In the genomic region with DNA sequence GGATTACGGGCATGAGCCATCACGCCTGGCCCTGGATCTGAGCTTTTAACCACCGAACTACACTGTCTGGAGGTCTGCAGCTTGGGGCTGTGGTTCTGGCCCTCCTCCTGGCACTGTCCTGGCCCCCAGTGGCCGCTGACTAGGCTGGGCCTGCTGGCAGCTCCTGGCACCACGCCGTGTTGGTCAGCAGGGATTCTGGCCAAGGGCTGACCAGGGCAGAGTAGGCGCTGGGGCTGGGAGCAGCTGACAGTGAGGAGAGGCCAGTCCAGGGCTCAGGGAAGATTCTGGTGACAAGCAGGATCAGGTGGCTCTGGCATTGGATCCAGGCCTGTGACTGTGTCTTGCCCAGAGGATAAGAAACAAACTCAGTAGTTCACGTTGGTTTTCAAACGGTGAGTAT, we compare ENCODE assay signal across 14 cellular contexts. TPM values are rescaled to one million over a fixed set of nuclear protein-coding genes. Genes with fewer than 3 reads are reported as not detected.
DNase-seq lines count a peak whose midpoint lies in the region; ATAC-seq and TF ChIP-seq lines count a peak whose summit lies in the region.
"Had no signal": no experiment of that assay in that cellular context is flagged by ENCODE, and none has a peak within 500 bp of the region (broad histone marks: within the 10 kb centered on the region; RNA-seq: fewer than 3 reads in every experiment).

No MANE protein-coding gene starts in this region.

- WGBS in liver: 44% methylated on average over 9 of the region's 9 CpGs

- H3K4me1 Mint-ChIP-seq in stimulated activated memory B cell treated with anti-CD40 and anti-IgM and Interleukin-4, amounts not matched to agents 10 μg/mL and 1 μg/mL and 100 μg/mL, for 72 hours: peaks cover 47% of the 10 kb centered on the region

- no peaks in the 10 kb centered on the region for H3K9me3 Mint-ChIP-seq in stimulated activated memory B cell treated with anti-CD40 and anti-IgM and Interleukin-4, amounts not matched to agents 10 μg/mL and 1 μg/mL and 100 μg/mL, for 72 hours
- H3K9me3 Mint-ChIP-seq: T-helper 1 cell treated with Interleukin-12 subunit alpha and Interleukin-12 subunit beta and Interleukin-4 antibody, amounts not matched to agents 30 μg/mL and 1 μg/mL, for 36 hours had no signal

- H3K9ac ChIP-seq in liver (ENCODE audit: low read depth in 1 of 2, low read length in 2 of 2): peak overlapping the region; percentile 41 to 43

- H3K9me3 ChIP-seq in liver (ENCODE audit: control insufficient read depth in 4 of 4, low read length in 3 of 4): no peaks in the 10 kb centered on the region

- TF ChIP-seq RAD21 in Ishikawa (IDR thresholded peaks at IDR 0.05; ENCODE audit: low read depth): no peak
- TF ChIP-seq RAD21 in liver (IDR thresholded peaks at IDR 0.05): peak; percentile 10 to 29

- ATAC-seq in stimulated activated memory B cell treated with anti-CD40 and anti-IgM and Interleukin-4, amounts not matched to agents 10 μg/mL and 1 μg/mL and 100 μg/mL, for 72 hours: no peak
- no peak for ATAC-seq in GM21528 (IDR thresholded peaks at IDR 0.05; ENCODE audit: low FRiP score, unreplicated experiment)
- ATAC-seq: stimulated activated naive B cell treated with anti-CD40 and anti-IgM and Interleukin-4, amounts not matched to agents 10 μg/mL and 1 μg/mL and 100 μg/mL, for 72 hours had no signal

- H3K27ac ChIP-seq in liver (ENCODE audit: low read depth in 1 of 2, low read length in 2 of 2): peak overlapping the region; percentile 65 to 80

- H3K4me3 Mint-ChIP-seq in stimulated activated memory B cell treated with anti-CD40 and anti-IgM and Interleukin-4, amounts not matched to agents 10 μg/mL and 1 μg/mL and 100 μg/mL, for 72 hours: no peak overlapping the region
- H3K4me3 Mint-ChIP-seq: stimulated activated naive B cell treated with anti-CD40 and anti-IgM and Interleukin-4, amounts not matched to agents 10 μg/mL and 1 μg/mL and 100 μg/mL, for 72 hours; T-helper 1 cell treated with Interleukin-12 subunit alpha and Interleukin-12 subunit beta and Interleukin-4 antibody, amounts not matched to agents 30 μg/mL and 1 μg/mL, for 36 hours had no signal

- H3K27me3 ChIP-seq in liver (ENCODE audit: control insufficient read depth in 4 of 4, insufficient read depth in 4 of 4, low read length in 3 of 4): no peaks in the 10 kb centered on the region

- H3K36me3 Mint-ChIP-seq in stimulated activated memory B cell treated with anti-CD40 and anti-IgM and Interleukin-4, amounts not matched to agents 10 μg/mL and 1 μg/mL and 100 μg/mL, for 72 hours: peaks cover 34% of the 10 kb centered on the region

- H3K27me3 Mint-ChIP-seq in stimulated activated memory B cell treated with anti-CD40 and anti-IgM and Interleukin-4, amounts not matched to agents 10 μg/mL and 1 μg/mL and 100 μg/mL, for 72 hours: no peaks in the 10 kb centered on the region
- H3K27me3 Mint-ChIP-seq: stimulated activated naive B cell treated with anti-CD40 and anti-IgM and Interleukin-4, amounts not matched to agents 10 μg/mL and 1 μg/mL and 100 μg/mL, for 72 hours had no signal

- DNase-seq in cerebellar cortex (ENCODE audit: low spot score): peak; percentile 83
- DNase-seq in COLO829 (ENCODE audit: low spot score): no peak
- no peak for DNase-seq in NCI-H526 (lab: John Stamatoyannopoulos, UW)
- DNase-seq in kidney glomerular epithelial cell (lab: John Stamatoyannopoulos, UW): no peak
- DNase-seq: Calu3; mammary epithelial cell; NCI-H1105; stimulated activated naive B cell treated with anti-CD40 and anti-IgM and Interleukin-4, amounts not matched to agents 10 μg/mL and 1 μg/mL and 100 μg/mL, for 72 hours had no signal

- peak; percentile 17 for TF ChIP-seq CTCF in liver (IDR thresholded peaks at IDR 0.05; ENCODE audit: low read depth, low read length, missing input control)

- H3K4me1 ChIP-seq in liver (ENCODE audit: control insufficient read depth in 4 of 4, insufficient read depth in 4 of 4, low read length in 3 of 4): peaks cover 2 to 16% (median 7%) of the 10 kb centered on the region in 4 donors

- no peak for TF ChIP-seq EP300 in Ishikawa (IDR thresholded peaks at IDR 0.05; ENCODE audit: borderline replicate concordance)

- no peak overlapping the region for H3K4me3 ChIP-seq in liver (ENCODE audit: low read depth in 1 of 3, low read length in 3 of 3)

- H3K27ac Mint-ChIP-seq in stimulated activated memory B cell treated with anti-CD40 and anti-IgM and Interleukin-4, amounts not matched to agents 10 μg/mL and 1 μg/mL and 100 μg/mL, for 72 hours: peak overlapping the region; percentile 32
- H3K27ac Mint-ChIP-seq: stimulated activated naive B cell treated with anti-CD40 and anti-IgM and Interleukin-4, amounts not matched to agents 10 μg/mL and 1 μg/mL and 100 μg/mL, for 72 hours; T-helper 1 cell treated with Interleukin-12 subunit alpha and Interleukin-12 subunit beta and Interleukin-4 antibody, amounts not matched to agents 30 μg/mL and 1 μg/mL, for 36 hours had no signal

- H3K36me3 ChIP-seq in liver (ENCODE audit: control insufficient read depth in 4 of 4, insufficient read depth in 3 of 4, low read depth in 1 of 4, low read length in 3 of 4): no peaks in the 10 kb centered on the region

TF ChIP-seq in Ishikawa, 13 proteins besides CTCF, POLR2A, EP300 and RAD21:
- TF ChIP-seq NFIC (IDR thresholded peaks at IDR 0.05): peak; percentile 54
- TF ChIP-seq, protein P1, sequence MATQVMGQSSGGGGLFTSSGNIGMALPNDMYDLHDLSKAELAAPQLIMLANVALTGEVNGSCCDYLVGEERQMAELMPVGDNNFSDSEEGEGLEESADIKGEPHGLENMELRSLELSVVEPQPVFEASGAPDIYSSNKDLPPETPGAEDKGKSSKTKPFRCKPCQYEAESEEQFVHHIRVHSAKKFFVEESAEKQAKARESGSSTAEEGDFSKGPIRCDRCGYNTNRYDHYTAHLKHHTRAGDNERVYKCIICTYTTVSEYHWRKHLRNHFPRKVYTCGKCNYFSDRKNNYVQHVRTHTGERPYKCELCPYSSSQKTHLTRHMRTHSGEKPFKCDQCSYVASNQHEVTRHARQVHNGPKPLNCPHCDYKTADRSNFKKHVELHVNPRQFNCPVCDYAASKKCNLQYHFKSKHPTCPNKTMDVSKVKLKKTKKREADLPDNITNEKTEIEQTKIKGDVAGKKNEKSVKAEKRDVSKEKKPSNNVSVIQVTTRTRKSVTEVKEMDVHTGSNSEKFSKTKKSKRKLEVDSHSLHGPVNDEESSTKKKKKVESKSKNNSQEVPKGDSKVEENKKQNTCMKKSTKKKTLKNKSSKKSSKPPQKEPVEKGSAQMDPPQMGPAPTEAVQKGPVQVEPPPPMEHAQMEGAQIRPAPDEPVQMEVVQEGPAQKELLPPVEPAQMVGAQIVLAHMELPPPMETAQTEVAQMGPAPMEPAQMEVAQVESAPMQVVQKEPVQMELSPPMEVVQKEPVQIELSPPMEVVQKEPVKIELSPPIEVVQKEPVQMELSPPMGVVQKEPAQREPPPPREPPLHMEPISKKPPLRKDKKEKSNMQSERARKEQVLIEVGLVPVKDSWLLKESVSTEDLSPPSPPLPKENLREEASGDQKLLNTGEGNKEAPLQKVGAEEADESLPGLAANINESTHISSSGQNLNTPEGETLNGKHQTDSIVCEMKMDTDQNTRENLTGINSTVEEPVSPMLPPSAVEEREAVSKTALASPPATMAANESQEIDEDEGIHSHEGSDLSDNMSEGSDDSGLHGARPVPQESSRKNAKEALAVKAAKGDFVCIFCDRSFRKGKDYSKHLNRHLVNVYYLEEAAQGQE (IDR thresholded peaks at IDR 0.05; ENCODE audit: low read depth): no peak

TF ChIP-seq in liver, 16 proteins besides CTCF, POLR2A, EP300 and RAD21:
- TF ChIP-seq FOXA1 (IDR thresholded peaks at IDR 0.05) (peak; percentile 21), YY1 (IDR thresholded peaks at IDR 0.05) (peak; percentile 56), RXRA (IDR thresholded peaks at IDR 0.05) (peak; percentile 37 to 71), GABPA (IDR thresholded peaks at IDR 0.05 in 1 of 2, conservative IDR thresholded peaks at IDR 0.05 in 1 of 2) (no peak), JUND (IDR thresholded peaks at IDR 0.05) (no peak), TAF1 (conservative IDR thresholded peaks at IDR 0.05) (no peak), FOXA2 (IDR thresholded peaks at IDR 0.05) (no peak), SP1 (IDR thresholded peaks at IDR 0.05) (peak; percentile 44), HNF4A (conservative IDR thresholded peaks at IDR 0.05) (peak; percentile 42 to 83)
- TF ChIP-seq, protein P2, sequence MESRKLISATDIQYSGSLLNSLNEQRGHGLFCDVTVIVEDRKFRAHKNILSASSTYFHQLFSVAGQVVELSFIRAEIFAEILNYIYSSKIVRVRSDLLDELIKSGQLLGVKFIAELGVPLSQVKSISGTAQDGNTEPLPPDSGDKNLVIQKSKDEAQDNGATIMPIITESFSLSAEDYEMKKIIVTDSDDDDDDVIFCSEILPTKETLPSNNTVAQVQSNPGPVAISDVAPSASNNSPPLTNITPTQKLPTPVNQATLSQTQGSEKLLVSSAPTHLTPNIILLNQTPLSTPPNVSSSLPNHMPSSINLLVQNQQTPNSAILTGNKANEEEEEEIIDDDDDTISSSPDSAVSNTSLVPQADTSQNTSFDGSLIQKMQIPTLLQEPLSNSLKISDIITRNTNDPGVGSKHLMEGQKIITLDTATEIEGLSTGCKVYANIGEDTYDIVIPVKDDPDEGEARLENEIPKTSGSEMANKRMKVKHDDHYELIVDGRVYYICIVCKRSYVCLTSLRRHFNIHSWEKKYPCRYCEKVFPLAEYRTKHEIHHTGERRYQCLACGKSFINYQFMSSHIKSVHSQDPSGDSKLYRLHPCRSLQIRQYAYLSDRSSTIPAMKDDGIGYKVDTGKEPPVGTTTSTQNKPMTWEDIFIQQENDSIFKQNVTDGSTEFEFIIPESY (IDR thresholded peaks at IDR 0.05): no peak
- TF ChIP-seq, protein P3, sequence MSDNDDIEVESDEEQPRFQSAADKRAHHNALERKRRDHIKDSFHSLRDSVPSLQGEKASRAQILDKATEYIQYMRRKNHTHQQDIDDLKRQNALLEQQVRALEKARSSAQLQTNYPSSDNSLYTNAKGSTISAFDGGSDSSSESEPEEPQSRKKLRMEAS (IDR thresholded peaks at IDR 0.05): peak; percentile 41

RNA-seq across cellular contexts. Expression of a gene that starts 14.6 kb away (rescaled TPM):
- total RNA-seq in liver: 10 to 100 TPM; 11.5 to 14.3 TPM
- 1 to 10 TPM; 3.2 to 4.5 TPM for polyA plus RNA-seq in liver

RNA-seq across cellular contexts. Expression of a gene that starts 58.4 kb away (rescaled TPM):
- not detected for total RNA-seq in liver
- polyA plus RNA-seq in liver: under 1 TPM in 1 of 2 donors, not detected in 1; 0.07 TPM
- total RNA-seq: activated CD8-positive, alpha-beta memory T cell treated with anti-CD3 and anti-CD28 coated beads for 36 hours; Calu3; mammary epithelial cell had no signal
- polyA plus RNA-seq: mammary epithelial cell had no signal
